In genomic region chr12:97127061-97127460, GRCh38 we compare ENCODE assay signal across 19 cellular contexts.
A peak's percentile ranks its signal among the peaks of the same experiment; 100 is the strongest.
DNase-seq lines count a peak whose midpoint lies in the region; TF ChIP-seq lines count a peak whose summit lies in the region.
"Had no signal": no experiment of that assay in that cellular context is flagged by ENCODE, and none has a peak within 500 bp of the region (broad histone marks: within the 10 kb centered on the region; RNA-seq: fewer than 3 reads in every experiment).

No MANE protein-coding gene starts in this region.

- no peaks in the 10 kb centered on the region for H3K9me3 Mint-ChIP-seq in Calu3 (ENCODE audit: low read depth, unreplicated experiment)
- H3K9me3 Mint-ChIP-seq: CD4-positive, CD25-positive, alpha-beta regulatory T cell had no signal

- H3K4ac ChIP-seq in mesendoderm (ENCODE audit: low read depth, low read length), result no peak overlapping the region

- H3K4me1 ChIP-seq in HUES48 (ENCODE audit: control insufficient read depth, insufficient read depth, low read length) (peaks cover 19% of the 10 kb centered on the region), mesendoderm (ENCODE audit: control insufficient read depth, low read depth, low read length) (peaks cover 8% of the 10 kb centered on the region), SK-N-SH (ENCODE audit: control insufficient read depth in 1 of 2, insufficient read depth in 2 of 2, low read depth in 1 of 2, low read length in 1 of 2) (no peaks in the 10 kb centered on the region)
- H3K4me1 ChIP-seq: BLaER1, Peyer's patch had no signal

- H2BK15ac ChIP-seq in mesendoderm (replicated peaks; ENCODE audit: low read depth), result no peak overlapping the region

- H3F3A ChIP-seq in SK-N-SH (replicated peaks; ENCODE audit: insufficient read depth), result no peaks in the 10 kb centered on the region

- POLR2A ChIA-PET in SK-N-SH (lab: Yijun Ruan, JAX), result no interaction called here

- no peak overlapping the region for H3K9ac ChIP-seq in HUES48 (ENCODE audit: low read depth, low read length)
- no peak overlapping the region for H3K9ac ChIP-seq in mesendoderm (ENCODE audit: low read length)
- no peak overlapping the region for H3K9ac ChIP-seq in SK-N-SH
- H3K9ac ChIP-seq: BLaER1 had no signal

- peaks cover 56% of the 10 kb centered on the region for H3K27me3 Mint-ChIP-seq in Calu3 (ENCODE audit: unreplicated experiment)
- H3K27me3 Mint-ChIP-seq: CD4-positive, CD25-positive, alpha-beta regulatory T cell had no signal

- intact Hi-C loops in Calu3 (cut with micrococcal nuclease; ENCODE audit: unreplicated experiment), result no loop called here

- DNase-seq in NCI-H524 (lab: John Stamatoyannopoulos, UW), result peak; percentile 49 to 71
- peak; percentile 11 for DNase-seq in dermis blood vessel endothelial cell
- DNase-seq in mesendoderm, result peak; percentile 76
- no peak for DNase-seq in SK-N-SH
- no peak for DNase-seq in Calu3
- no peak for DNase-seq in LoVo (ENCODE audit: low spot score)
- DNase-seq: CD4-positive, CD25-positive, alpha-beta regulatory T cell; Kasumi-1; MV-4-11; NCI-H1105; NCI-H1436 treated with DMSO at 0.1 percent for 48 hours; NCI-H187 treated with DMSO at 0.1 percent for 48 hours; NCI-H2107; NCI-H510A treated with DMSO at 0.1 percent for 48 hours; Peyer's patch; SHP77 treated with DMSO at 0.1 percent for 48 hours had no signal

- WGBS in mesendoderm (ENCODE audit: extremely low coverage, insufficient coverage, low lambda C conversion rate), result no CpG with 5 or more reads among the region's 2 CpGs
- 3% methylated on average over 2 of the region's 2 CpGs for WGBS in SK-N-SH (ENCODE audit: low lambda C conversion rate)

- no peak overlapping the region for H3K23ac ChIP-seq in mesendoderm (ENCODE audit: low read length)

- H3K79me2 ChIP-seq in mesendoderm (ENCODE audit: control insufficient read depth, insufficient read depth, low read length) (no peaks in the 10 kb centered on the region), SK-N-SH (ENCODE audit: insufficient read depth) (no peaks in the 10 kb centered on the region)

- no peak overlapping the region for H2BK5ac ChIP-seq in mesendoderm (ENCODE audit: low read length)

- no peak overlapping the region for H3K27ac Mint-ChIP-seq in Calu3 (ENCODE audit: unreplicated experiment)
- H3K27ac Mint-ChIP-seq: CD4-positive, CD25-positive, alpha-beta regulatory T cell had no signal

- no peaks in the 10 kb centered on the region for H4K20me1 ChIP-seq in SK-N-SH (ENCODE audit: insufficient read depth)
- H4K20me1 ChIP-seq: BLaER1 had no signal

- TF ChIP-seq EP300 in SK-N-SH (IDR thresholded peaks at IDR 0.05; ENCODE audit: borderline replicate concordance in 1 of 2, low read depth in 1 of 2, low read length in 1 of 2), result no peak

- TF ChIP-seq RAD21 in SK-N-SH (IDR thresholded peaks at IDR 0.05; ENCODE audit: low read length), result no peak

- H3K27ac ChIP-seq in HUES48 (ENCODE audit: low read depth, low read length) (peak overlapping the region; percentile 49), mesendoderm (ENCODE audit: low read depth, low read length) (no peak overlapping the region), SK-N-SH (ENCODE audit: low read depth in 2 of 2, low read length in 1 of 2) (no peak overlapping the region)
- H3K27ac ChIP-seq: BLaER1, Peyer's patch had no signal

- no peak overlapping the region for H2BK120ac ChIP-seq in mesendoderm (ENCODE audit: low read depth, low read length)

- H3K4me2 ChIP-seq in mesendoderm (ENCODE audit: low read length), result no peak overlapping the region
- no peak overlapping the region for H3K4me2 ChIP-seq in SK-N-SH
- H3K4me2 ChIP-seq: BLaER1 had no signal

- no peak overlapping the region for H3K56ac ChIP-seq in mesendoderm (ENCODE audit: low read length)

- TF ChIP-seq CTCF in SK-N-SH (IDR thresholded peaks at IDR 0.05) (no peak), Calu3 (IDR thresholded peaks at IDR 0.05; ENCODE audit: unreplicated experiment) (no peak)

- no peak overlapping the region for H3K18ac ChIP-seq in mesendoderm (ENCODE audit: low read length)

- H3K4me3 ChIP-seq in HUES48 (ENCODE audit: low read depth, low read length) (no peak overlapping the region), mesendoderm (ENCODE audit: low read length) (no peak overlapping the region), SK-N-SH (ENCODE audit: low read depth in 2 of 2, low read length in 1 of 2) (no peak overlapping the region)
- H3K4me3 ChIP-seq: BLaER1, K562, Peyer's patch had no signal

- H4K5ac ChIP-seq in mesendoderm (ENCODE audit: low read length), result no peak overlapping the region

- H3K79me1 ChIP-seq in mesendoderm (ENCODE audit: low read length), result no peaks in the 10 kb centered on the region

- H3K36me3 ChIP-seq in HUES48 (ENCODE audit: control insufficient read depth, insufficient read depth, low read length) (no peaks in the 10 kb centered on the region), mesendoderm (ENCODE audit: control insufficient read depth, insufficient read depth, low read length) (no peaks in the 10 kb centered on the region), SK-N-SH (replicated peaks in 1 of 2; ENCODE audit: control insufficient read depth in 1 of 2, insufficient read depth in 2 of 2, low read length in 1 of 2) (no peaks in the 10 kb centered on the region)
- H3K36me3 ChIP-seq: BLaER1, Peyer's patch had no signal

- H3K4me3 Mint-ChIP-seq in Calu3 (ENCODE audit: low read depth, unreplicated experiment), result no peak overlapping the region
- H3K4me3 Mint-ChIP-seq: CD4-positive, CD25-positive, alpha-beta regulatory T cell had no signal

- no peak overlapping the region for H4K8ac ChIP-seq in mesendoderm (ENCODE audit: low read depth, low read length)

- H3K9me3 ChIP-seq in HUES48 (ENCODE audit: control insufficient read depth, insufficient read depth, low read length) (peaks cover 14% of the 10 kb centered on the region), SK-N-SH (no peaks in the 10 kb centered on the region)
- H3K9me3 ChIP-seq: BLaER1, Peyer's patch had no signal

- H2AFZ ChIP-seq in SK-N-SH (ENCODE audit: low read depth), result no peak overlapping the region

- H3K27me3 ChIP-seq in HUES48 (ENCODE audit: control insufficient read depth, insufficient read depth, low read length), result no peaks in the 10 kb centered on the region
- H3K27me3 ChIP-seq in mesendoderm (ENCODE audit: insufficient read depth, low read length, poor library complexity), result no peaks in the 10 kb centered on the region
- H3K27me3 ChIP-seq in SK-N-SH (ENCODE audit: insufficient read depth), result no peaks in the 10 kb centered on the region
- H3K27me3 ChIP-seq: BLaER1, Peyer's patch had no signal

- no peaks in the 10 kb centered on the region for H3K4me1 Mint-ChIP-seq in Calu3 (ENCODE audit: low read depth, unreplicated experiment)
- H3K4me1 Mint-ChIP-seq: CD4-positive, CD25-positive, alpha-beta regulatory T cell had no signal

- H3K36me3 Mint-ChIP-seq in Calu3 (ENCODE audit: insufficient read depth, unreplicated experiment), result no peaks in the 10 kb centered on the region
- H3K36me3 Mint-ChIP-seq: CD4-positive, CD25-positive, alpha-beta regulatory T cell had no signal

- H2AK5ac ChIP-seq in mesendoderm (ENCODE audit: low read length), result no peak overlapping the region

- no peaks in the 10 kb centered on the region for H3K9me2 ChIP-seq in SK-N-SH

- CTCF ChIA-PET in SK-N-SH (lab: Yijun Ruan, JAX), result interaction anchor here (1.3 kb wide), 1 partner anchor 22 kb away, joined by 5 read pairs; no protein-coding TSS in a partner anchor
- CTCF ChIA-PET in Calu3 (lab: Charles Lee), result no interaction called here

- BruUV-seq in Calu3 (replicated peaks; lab: Mats Ljungman, UMichigan), result no TSS peak

TF ChIP-seq in SK-N-SH, 30 proteins besides CTCF, POLR2A, EP300 and RAD21:
- no peak for TF ChIP-seq MAX (IDR thresholded peaks at IDR 0.05; ENCODE audit: low read depth)
- no peak for TF ChIP-seq GATA2 (CRISPR knock-in tag; IDR thresholded peaks at IDR 0.05)
- no peak for TF ChIP-seq PBX3 (IDR thresholded peaks at IDR 0.05)
- no peak for TF ChIP-seq IRF3 (IDR thresholded peaks at IDR 0.05; ENCODE audit: low read depth, low read length)
- no peak for TF ChIP-seq RFX5 (IDR thresholded peaks at IDR 0.05; ENCODE audit: low read length)
- TF ChIP-seq SMC3 (IDR thresholded peaks at IDR 0.05; ENCODE audit: low read depth, low read length), result no peak
- TF ChIP-seq MEF2A (IDR thresholded peaks at IDR 0.05; ENCODE audit: borderline replicate concordance, low read depth), result no peak
- TF ChIP-seq FOSL2 (IDR thresholded peaks at IDR 0.05; ENCODE audit: borderline replicate concordance, low read depth), result no peak
- TF ChIP-seq POLR2AphosphoS5 (IDR thresholded peaks at IDR 0.05; ENCODE audit: low read depth, low read length), result no peak
- TF ChIP-seq FOXM1 (IDR thresholded peaks at IDR 0.05; ENCODE audit: low read depth), result no peak
- TF ChIP-seq TEAD4 (IDR thresholded peaks at IDR 0.05; ENCODE audit: borderline replicate concordance, insufficient read depth), result no peak
- no peak for TF ChIP-seq NFIC (IDR thresholded peaks at IDR 0.05; ENCODE audit: borderline replicate concordance)

Comparison
In these comparisons a context has a peak if more than half of its experiments do, and no peak if none do; other contexts are left out.
1. DNase-seq: peak in NCI-H524 (2 of 2), dermis blood vessel endothelial cell (single experiment) and mesendoderm (single experiment); none in SK-N-SH (single experiment), Calu3 (single experiment) and LoVo (single experiment).